ENCODE assay signal across 17 cellular contexts in the genomic region with DNA sequence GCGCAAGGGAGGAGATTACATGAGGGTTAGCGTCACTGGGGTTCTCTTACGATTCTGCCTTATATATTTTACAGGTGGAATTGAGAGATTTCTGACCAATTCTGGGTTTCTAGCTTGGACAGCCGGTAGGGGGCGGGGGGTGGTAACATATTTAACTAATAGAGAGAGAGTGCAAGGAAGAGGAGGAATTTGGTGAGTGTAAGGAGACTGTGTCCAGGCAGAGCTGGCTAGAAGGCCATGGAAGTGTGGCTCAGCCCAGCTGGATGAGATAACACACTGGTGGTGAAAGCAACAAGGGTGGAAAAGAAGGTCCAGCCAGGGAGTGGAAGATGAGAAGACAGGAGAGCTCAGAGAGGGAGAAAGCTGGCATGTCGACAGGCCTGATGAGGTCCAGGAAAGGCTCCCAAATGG. TPM values are rescaled to one million over a fixed set of nuclear protein-coding genes. Genes with fewer than 3 reads are reported as not detected.
DNase-seq lines count a peak whose midpoint lies in the region; ATAC-seq and TF ChIP-seq lines count a peak whose summit lies in the region.
"Had no signal": no experiment of that assay in that cellular context is flagged by ENCODE, and none has a peak within 500 bp of the region (broad histone marks: within the 10 kb centered on the region; RNA-seq: fewer than 3 reads in every experiment).

No MANE protein-coding gene starts in this region.

- peaks cover 7% of the 10 kb centered on the region for H3K4me1 Mint-ChIP-seq in endodermal cell

- H3K9ac ChIP-seq in endodermal cell (ENCODE audit: extremely low read depth, low read length, poor library complexity, severe bottlenecking) = no peak overlapping the region

- DNase-seq in Right ventricle myocardium inferior (ENCODE audit: missing footprints) (no peak), cardiac septum (ENCODE audit: low spot score) (no peak), endodermal cell (peak; percentile 67), kidney epithelial cell (ENCODE audit: low read depth) (no peak), foreskin keratinocyte (no peak)
- DNase-seq in activated CD4-positive, alpha-beta T cell treated with anti-CD3 and anti-CD28 coated beads, Interleukin-2, amount 50 U/mL, for 1 hour = no peak
- DNase-seq: activated T-cell treated with anti-CD3 and anti-CD28 coated beads for 4 hours, dermis blood vessel endothelial cell, DMS153, left colon, NCI-H1105 treated with DMSO at 0.1 percent for 48 hours, NCI-H526 treated with DMSO at 0.1 percent for 48 hours, SJCRH30, thyroid gland had no signal

- H3K27me3 Mint-ChIP-seq in endodermal cell (ENCODE audit: insufficient read depth) = peaks cover 3% of the 10 kb centered on the region

- WGBS in endodermal cell (ENCODE audit: insufficient coverage in 1 of 2, insufficient read length in 1 of 2), 2 experiments = 74 to 88% methylated on average over 6 of the region's 6 CpGs

- TF ChIP-seq CTCF in endodermal cell (conservative IDR thresholded peaks at IDR 0.05) (peak; percentile 63), kidney epithelial cell (IDR thresholded peaks at IDR 0.05; ENCODE audit: insufficient read depth, low read length, poor library complexity, severe bottlenecking) (peak; percentile 11), foreskin keratinocyte (conservative IDR thresholded peaks at IDR 0.05) (no peak)

- H3K27me3 ChIP-seq in endodermal cell (ENCODE audit: control insufficient read depth, insufficient read depth, low read length, poor library complexity, severe bottlenecking) = peaks cover 3% of the 10 kb centered on the region
- H3K27me3 ChIP-seq in kidney epithelial cell (ENCODE audit: control insufficient read depth, insufficient read depth, low read length) = no peaks in the 10 kb centered on the region
- H3K27me3 ChIP-seq in foreskin keratinocyte = no peaks in the 10 kb centered on the region
- H3K27me3 ChIP-seq: SJCRH30, thyroid gland had no signal

- H3K27ac ChIP-seq in endodermal cell (ENCODE audit: low read depth, low read length) = no peak overlapping the region
- no peak overlapping the region for H3K27ac ChIP-seq in foreskin keratinocyte
- H3K27ac ChIP-seq: SJCRH30 had no signal

- no peak overlapping the region for H3K27ac Mint-ChIP-seq in endodermal cell

- intact Hi-C loops in Right ventricle myocardium inferior (cut with DNase I) = no loop called here
- intact Hi-C loops in cardiac septum (cut with DNase I) = loop anchor here (10.0 kb wide), 1 partner anchor 57 kb away; a partner anchor contains a TSS

- no peak overlapping the region for H3K4me3 ChIP-seq in endodermal cell (ENCODE audit: low read length)
- H3K4me3 ChIP-seq in kidney epithelial cell (ENCODE audit: low read depth, low read length) = no peak overlapping the region
- H3K4me3 ChIP-seq: SJCRH30, smooth muscle cell, thyroid gland had no signal

- H3K4me3 Mint-ChIP-seq in endodermal cell = no peak overlapping the region

- no peaks in the 10 kb centered on the region for H3K9me3 ChIP-seq in endodermal cell (ENCODE audit: control insufficient read depth, low read length)
- H3K9me3 ChIP-seq: SJCRH30, thyroid gland had no signal

- no peaks in the 10 kb centered on the region for H3K4me1 ChIP-seq in endodermal cell (ENCODE audit: control insufficient read depth, insufficient read depth, low read length)
- H3K4me1 ChIP-seq in foreskin keratinocyte = no peaks in the 10 kb centered on the region

- no peaks in the 10 kb centered on the region for H3K9me3 Mint-ChIP-seq in endodermal cell

- H3K36me3 ChIP-seq in endodermal cell (ENCODE audit: control insufficient read depth, insufficient read depth, low read length) = peaks cover 5% of the 10 kb centered on the region
- H3K36me3 ChIP-seq in kidney epithelial cell (ENCODE audit: control insufficient read depth, insufficient read depth, low read length) = peaks cover 2% of the 10 kb centered on the region
- H3K36me3 ChIP-seq: thyroid gland had no signal

- peaks cover 32% of the 10 kb centered on the region for H3K36me3 Mint-ChIP-seq in endodermal cell (ENCODE audit: low read depth)

- ATAC-seq in Right ventricle myocardium inferior = peak; percentile 45
- no peak for ATAC-seq in foreskin keratinocyte
- no peak for ATAC-seq in HG03442 (IDR thresholded peaks at IDR 0.05; ENCODE audit: unreplicated experiment)
- ATAC-seq in GM19397 (IDR thresholded peaks at IDR 0.05; ENCODE audit: unreplicated experiment) = no peak
- ATAC-seq: left colon had no signal

RNA-seq across cellular contexts. Expression of a gene that starts 56.5 kb away (rescaled TPM):
- total RNA-seq in Right ventricle myocardium inferior = 45.1 TPM
- total RNA-seq in cardiac septum = 55.1 TPM
- 10 to 100 TPM; 16.5 to 21.5 TPM for total RNA-seq in endodermal cell
- polyA plus RNA-seq in endodermal cell (2013, experiment 1 of 2) = 15.6 TPM
- polyA plus RNA-seq in endodermal cell (2013, experiment 2 of 2) = 13.3 TPM
- total RNA-seq in kidney epithelial cell = 12.7 and 15.7 TPM in 2 replicates
- 35.0 and 36.1 TPM in 2 replicates for total RNA-seq in foreskin keratinocyte
- 47.7 and 50.5 TPM in 2 replicates for polyA plus RNA-seq in foreskin keratinocyte
